8 cellular contexts compared by ENCODE assay signal in genomic region chr1:3899776-3900149, GRCh38. TPM values are rescaled to one million over a fixed set of nuclear protein-coding genes. Genes with fewer than 3 reads are reported as not detected.
DNase-seq lines count a peak whose midpoint lies in the region; ATAC-seq lines count a peak whose summit lies in the region.

No MANE protein-coding gene starts in this region.

- intact Hi-C loops in activated naive CD4-positive, alpha-beta T cell treated with anti-CD3 and anti-CD28 coated beads for 36 hours (cut with micrococcal nuclease): loop anchor here (1.0 to 5.0 kb wide), 7 partner anchors 42 to 1322 kb away; partner anchors contain the start of genes CEP104, DFFB, LRRC47 and SMIM1

- H3K9me3 Mint-ChIP-seq in activated naive CD4-positive, alpha-beta T cell treated with anti-CD3 and anti-CD28 coated beads for 36 hours: peaks cover 7% of the 10 kb centered on the region

- CTCF ChIA-PET in activated naive CD4-positive, alpha-beta T cell treated with anti-CD3 and anti-CD28 coated beads for 36 hours (lab: Charles Lee): interaction anchor here (1.3 kb wide), 1 partner anchor 42 kb away, joined by 5 read pairs; the partner anchor contains the start of gene DFFB

- H3K27me3 Mint-ChIP-seq in activated naive CD4-positive, alpha-beta T cell treated with anti-CD3 and anti-CD28 coated beads for 36 hours (ENCODE audit: low read depth): no peaks in the 10 kb centered on the region

- peak overlapping the region; percentile 50 for H3K27ac ChIP-seq in temporal lobe (ENCODE audit: low read depth, low read length)

- peak overlapping the region; percentile 99 for H3K27ac Mint-ChIP-seq in activated naive CD4-positive, alpha-beta T cell treated with anti-CD3 and anti-CD28 coated beads for 36 hours

- H3K4me3 Mint-ChIP-seq in activated naive CD4-positive, alpha-beta T cell treated with anti-CD3 and anti-CD28 coated beads for 36 hours: peak overlapping the region; percentile 90

- peaks cover 56% of the 10 kb centered on the region for H3K4me1 Mint-ChIP-seq in activated naive CD4-positive, alpha-beta T cell treated with anti-CD3 and anti-CD28 coated beads for 36 hours (ENCODE audit: low read depth)

- peaks cover 14% of the 10 kb centered on the region for H3K36me3 Mint-ChIP-seq in activated naive CD4-positive, alpha-beta T cell treated with anti-CD3 and anti-CD28 coated beads for 36 hours (ENCODE audit: low read depth)

- ATAC-seq in HG03175 (IDR thresholded peaks at IDR 0.05; ENCODE audit: unreplicated experiment): peak; percentile 2

- DNase-seq in activated T-cell treated with anti-CD3 and anti-CD28 coated beads for 48 hours (ENCODE audit: low read depth): peak; percentile 26
- no peak for DNase-seq in activated T-cell treated with anti-CD3 and anti-CD28 coated beads, Interleukin-2, amount 50 U/mL, for 48 hours
- DNase-seq in activated naive CD4-positive, alpha-beta T cell treated with anti-CD3 and anti-CD28 coated beads for 36 hours: peak; percentile 30
- DNase-seq in iPS-NIHi11 (ENCODE audit: low spot score): peak; percentile 67
- no peak for DNase-seq in AML-193 (lab: John Stamatoyannopoulos, UW)
- no peak for DNase-seq in pons (ENCODE audit: low spot score)

RNA-seq across cellular contexts. Expression of gene C1orf174, which starts 0.3 kb away (rescaled TPM):
- total RNA-seq in activated naive CD4-positive, alpha-beta T cell treated with anti-CD3 and anti-CD28 coated beads for 36 hours: 10 to 100 TPM; 29.5 to 30.6 TPM
- total RNA-seq in temporal lobe: 11.3 TPM

RNA-seq across cellular contexts. Expression of gene DFFB, which starts 42.5 kb away (rescaled TPM):
- total RNA-seq in activated naive CD4-positive, alpha-beta T cell treated with anti-CD3 and anti-CD28 coated beads for 36 hours: 1 to 10 TPM; 6.3 to 6.5 TPM
- 10.3 TPM for total RNA-seq in temporal lobe

RNA-seq across cellular contexts. Expression of gene CEP104, which starts 42.8 kb away (rescaled TPM):
- total RNA-seq in activated naive CD4-positive, alpha-beta T cell treated with anti-CD3 and anti-CD28 coated beads for 36 hours: 10 to 100 TPM; 25.4 to 27.3 TPM
- 31.0 TPM for total RNA-seq in temporal lobe

Comparison
In these comparisons a context has a peak if more than half of its experiments do, and no peak if none do; other contexts are left out.
1. DNase-seq: peak in activated T-cell treated with anti-CD3 and anti-CD28 coated beads for 48 hours (single experiment), activated naive CD4-positive, alpha-beta T cell treated with anti-CD3 and anti-CD28 coated beads for 36 hours (single experiment) and iPS-NIHi11 (single experiment); none in activated T-cell treated with anti-CD3 and anti-CD28 coated beads, Interleukin-2, amount 50 U/mL, for 48 hours (0 of 2), AML-193 (0 of 2) and pons (single experiment).